10 cellular contexts compared by ENCODE assay signal in genomic region chr3:108388136-108389132, GRCh38.
DNase-seq lines count a peak whose midpoint lies in the region; ATAC-seq, FAIRE-seq and TF ChIP-seq lines count a peak whose summit lies in the region.
"Had no signal": no experiment of that assay in that cellular context is flagged by ENCODE, and none has a peak within 500 bp of the region (broad histone marks: within the 10 kb centered on the region; RNA-seq: fewer than 3 reads in every experiment).

No MANE protein-coding gene starts in this region.

- H3K4me1 Mint-ChIP-seq in nephron progenitor cell: peaks cover 15% of the 10 kb centered on the region

- H3K4me3 ChIP-seq in right lobe of liver (no peak overlapping the region), left ventricle myocardium inferior (no peak overlapping the region)
- H3K4me3 ChIP-seq: SJSA1 had no signal

- H3K36me3 ChIP-seq in right lobe of liver: no peaks in the 10 kb centered on the region
- no peaks in the 10 kb centered on the region for H3K36me3 ChIP-seq in left ventricle myocardium inferior
- H3K36me3 ChIP-seq: SJSA1 had no signal

- H3K4me1 ChIP-seq in right lobe of liver (no peaks in the 10 kb centered on the region), left ventricle myocardium inferior (no peaks in the 10 kb centered on the region)
- H3K4me1 ChIP-seq: SJSA1 had no signal

- TF ChIP-seq CTCF in nephron progenitor cell (IDR thresholded peaks at IDR 0.05): no peak
- TF ChIP-seq CTCF in right lobe of liver (IDR thresholded peaks at IDR 0.05): no peak
- no peak for TF ChIP-seq CTCF in left ventricle myocardium inferior (IDR thresholded peaks at IDR 0.05; ENCODE audit: borderline replicate concordance)

- WGBS in right lobe of liver (ENCODE audit: insufficient coverage, low coverage, low lambda C conversion rate, missing lambda C conversion rate): 53% methylated on average over 7 of the region's 12 CpGs

- no peaks in the 10 kb centered on the region for H3K36me3 Mint-ChIP-seq in nephron progenitor cell (ENCODE audit: low read depth)

- peak; percentile 63 for ATAC-seq in HG03045 (IDR thresholded peaks at IDR 0.05; ENCODE audit: unreplicated experiment)
- ATAC-seq in right lobe of liver: no peak

- no peaks in the 10 kb centered on the region for H3K9me3 ChIP-seq in right lobe of liver
- no peaks in the 10 kb centered on the region for H3K9me3 ChIP-seq in left ventricle myocardium inferior (replicated peaks)
- H3K9me3 ChIP-seq: SJSA1 had no signal

- no peaks in the 10 kb centered on the region for H3K9me3 Mint-ChIP-seq in nephron progenitor cell

- peaks cover 3% of the 10 kb centered on the region for H3K27me3 Mint-ChIP-seq in nephron progenitor cell (ENCODE audit: low read depth, poor library complexity)

- H3K27ac Mint-ChIP-seq in nephron progenitor cell: peak overlapping the region; percentile 8

- DNase-seq in activated T-cell treated with anti-CD3 and anti-CD28 coated beads for 24 hours (ENCODE audit: low read depth) (peak; percentile 8), NCI-H2227 treated with DMSO at 0.1 percent for 48 hours (lab: John Stamatoyannopoulos, UW) (peak; percentile 19), nephron progenitor cell (no peak), right lobe of liver (no peak), left ventricle myocardium inferior (no peak), H54 (ENCODE audit: insufficient read length, low spot score) (no peak)
- DNase-seq in activated T-cell treated with anti-CD3 and anti-CD28 coated beads, Interleukin-2, amount 50 U/mL, for 1 hour: no peak

- TF ChIP-seq POLR2A in right lobe of liver (IDR thresholded peaks at IDR 0.05) (no peak), H54 (IDR thresholded peaks at IDR 0.05; ENCODE audit: low read depth, low read length) (no peak)

- intact Hi-C loops in right lobe of liver (cut with DNase I): no loop called here
- intact Hi-C loops in left ventricle myocardium inferior (cut with micrococcal nuclease): no loop called here

- H3K4me3 Mint-ChIP-seq in nephron progenitor cell: no peak overlapping the region

- H3K27ac ChIP-seq in right lobe of liver (no peak overlapping the region), left ventricle myocardium inferior (replicated peaks) (no peak overlapping the region)
- H3K27ac ChIP-seq: C4-2B, SJSA1 had no signal

- H3K27me3 ChIP-seq in right lobe of liver (no peaks in the 10 kb centered on the region), left ventricle myocardium inferior (ENCODE audit: low read depth) (peaks cover 4% of the 10 kb centered on the region)
- H3K27me3 ChIP-seq: SJSA1 had no signal

- no peak for FAIRE-seq in H54 (lab: Jason Lieb, UNC)

Comparison
In these comparisons a context has a peak if more than half of its experiments do, and no peak if none do; other contexts are left out.
1. DNase-seq: peak in activated T-cell treated with anti-CD3 and anti-CD28 coated beads for 24 hours (single experiment) and NCI-H2227 treated with DMSO at 0.1 percent for 48 hours (single experiment); none in activated T-cell treated with anti-CD3 and anti-CD28 coated beads, Interleukin-2, amount 50 U/mL, for 1 hour (single experiment), nephron progenitor cell (single experiment), right lobe of liver (0 of 3), left ventricle myocardium inferior (single experiment) and H54 (single experiment).